In the genomic region with DNA sequence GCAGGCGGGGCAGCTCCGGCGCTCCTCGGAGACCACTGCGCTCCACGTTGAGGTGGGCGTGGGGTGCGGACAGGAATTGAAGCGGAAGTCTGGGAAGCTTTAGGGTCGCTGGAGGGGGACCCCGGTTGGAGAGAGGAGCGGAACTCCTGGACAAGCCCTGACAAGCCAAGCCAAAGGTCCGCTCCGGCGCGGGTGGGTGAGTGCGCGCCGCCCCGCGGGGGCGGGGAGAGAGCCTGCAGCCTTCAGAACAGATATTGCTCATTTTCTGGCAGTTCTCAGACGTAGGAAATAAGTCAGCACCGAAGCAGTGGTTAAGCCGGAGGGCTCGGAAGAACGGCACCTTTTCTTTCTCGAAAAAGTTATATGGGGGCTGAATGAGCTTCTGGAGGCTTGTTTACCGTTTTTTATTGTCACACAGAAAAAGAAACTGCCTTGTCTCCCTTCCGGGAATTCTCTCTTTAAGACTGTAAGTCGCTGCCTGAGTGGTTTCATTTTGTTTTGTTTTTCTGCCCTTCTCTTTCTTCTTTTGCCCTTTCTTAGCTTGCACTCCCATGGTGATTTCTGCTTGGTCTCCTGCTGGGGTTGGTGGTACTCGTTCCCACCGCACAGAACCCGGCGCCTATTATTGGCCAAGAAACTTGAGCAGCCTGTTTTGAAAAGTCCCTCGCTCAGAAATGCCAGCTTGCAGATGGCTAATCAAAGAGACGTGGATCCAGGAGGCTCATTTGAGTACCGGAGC, we compare ENCODE assay signal across 1 cellular context.
TF ChIP-seq lines count a peak whose summit lies in the region.

No MANE protein-coding gene starts in this region.

TF ChIP-seq in Ishikawa, 13 proteins besides CTCF, POLR2A, EP300 and RAD21 (continued from another document):
- TF ChIP-seq TAF1 (IDR thresholded peaks at IDR 0.05; ENCODE audit: low read depth), result peak; percentile 64; the same call in 1 of the 2 replicates
TF ChIP-seq in Ishikawa: peak in this region for 8.
